ENCODE assay signal across 12 cellular contexts in genomic region chr19:46744005-46744691, GRCh38. TPM values are rescaled to one million over a fixed set of nuclear protein-coding genes. Genes with fewer than 3 reads are reported as not detected.
A peak's percentile ranks its signal among the peaks of the same experiment; 100 is the strongest.
DNase-seq lines count a peak whose midpoint lies in the region; ATAC-seq and TF ChIP-seq lines count a peak whose summit lies in the region.
"Had no signal": no experiment of that assay in that cellular context is flagged by ENCODE, and none has a peak within 500 bp of the region (broad histone marks: within the 10 kb centered on the region; RNA-seq: fewer than 3 reads in every experiment).

No MANE protein-coding gene starts in this region.

- H3K4me3 Mint-ChIP-seq in H9, result peak overlapping the region; percentile 97 to 99
- H3K4me3 Mint-ChIP-seq in activated T-helper 2 cell treated with anti-CD3 and anti-CD28 coated beads, Interferon-gamma antibody, Interleukin-2, Interleukin-4, amounts not matched to agents 10 μg/mL and 5 μg/mL and 100 μg/mL, durations not matched to agents 14 hours and 24 hours and 36 hours (ENCODE audit: low read depth), result peak overlapping the region; percentile 95

- H3K9ac ChIP-seq in H9 (ENCODE audit: extremely low read depth, insufficient read length, low read length), result peak overlapping the region; percentile 41
- H3K9ac ChIP-seq: parathyroid adenoma had no signal

- no peak overlapping the region for H3K23ac ChIP-seq in H9 (ENCODE audit: insufficient read length, low read depth, low read length)

- peaks cover 5 to 50% (median 34%) of the 10 kb centered on the region in 3 experiments; a peak in 6 of 7 replicates for H3K36me3 Mint-ChIP-seq in H9 (ENCODE audit: insufficient read depth in 1 of 3, low read depth in 3 of 3)
- peaks cover 43% of the 10 kb centered on the region for H3K36me3 Mint-ChIP-seq in activated T-helper 2 cell treated with anti-CD3 and anti-CD28 coated beads, Interferon-gamma antibody, Interleukin-2, Interleukin-4, amounts not matched to agents 10 μg/mL and 5 μg/mL and 100 μg/mL, durations not matched to agents 14 hours and 24 hours and 36 hours (ENCODE audit: low read depth)

- in situ Hi-C loops in G401 (cut with HindIII; ENCODE audit: low sequenced_read_pairs), result no loop called here
- in situ Hi-C loops in ACHN (cut with HindIII; ENCODE audit: low pct_ligation_motif_present, low pct_unique_long_range_greater_than_20kb, low sequenced_read_pairs), result no loop called here

- no peak for ATAC-seq in lower lobe of right lung

- H2BK120ac ChIP-seq in H9 (ENCODE audit: low read depth, low read length, poor library complexity, severe bottlenecking), result no peak overlapping the region

- no peak overlapping the region for H2AFZ ChIP-seq in H9 (ENCODE audit: low read length)
- H2AFZ ChIP-seq: parathyroid adenoma had no signal

- CTCF ChIA-PET in A673 (lab: Charles Lee), result no interaction called here

- H3K79me2 ChIP-seq in H9 (ENCODE audit: insufficient read depth, low read length), result peaks cover 50% of the 10 kb centered on the region

- POLR2A ChIA-PET in A673 (lab: Charles Lee; ENCODE audit: low non-redundant PET), result no interaction called here

- H2BK20ac ChIP-seq in H9 (ENCODE audit: low read depth, low read length, poor library complexity, severe bottlenecking), result no peak overlapping the region

- H3K4me1 ChIP-seq in A673 (ENCODE audit: insufficient read depth, low read length, poor library complexity, severe bottlenecking) (no peaks in the 10 kb centered on the region), H9 (ENCODE audit: insufficient read depth, low read length) (peaks cover 3% of the 10 kb centered on the region; the same call in 1 of the 2 replicates), lower lobe of right lung (peaks cover 55% of the 10 kb centered on the region)
- H3K4me1 ChIP-seq: parathyroid adenoma had no signal

- no peak overlapping the region for H4K5ac ChIP-seq in H9 (ENCODE audit: insufficient read length, low read depth, low read length)

- H3K9me3 ChIP-seq in A673 (ENCODE audit: low read depth, low read length, poor library complexity, severe bottlenecking) (no peaks in the 10 kb centered on the region), H9 (ENCODE audit: control insufficient read depth, low read depth, low read length) (no peaks in the 10 kb centered on the region), lower lobe of right lung (no peaks in the 10 kb centered on the region)
- H3K9me3 ChIP-seq: heart right ventricle had no signal

- H3K18ac ChIP-seq in H9 (ENCODE audit: insufficient read length, low read depth, low read length), result no peak overlapping the region

- no peak overlapping the region for H3K56ac ChIP-seq in H9 (ENCODE audit: insufficient read length, low read depth, low read length)

- intact Hi-C loops in A673 (cut with micrococcal nuclease; ENCODE audit: unreplicated experiment) (no loop called here), lower lobe of right lung (cut with DNase I) (no loop called here)
- intact Hi-C loops in activated T-helper 2 cell treated with anti-CD3 and anti-CD28 coated beads, Interferon-gamma antibody, Interleukin-2, Interleukin-4, amounts not matched to agents 10 μg/mL and 5 μg/mL and 100 μg/mL, durations not matched to agents 14 hours and 24 hours and 36 hours (cut with micrococcal nuclease), result no loop called here

- no peak overlapping the region for H2BK5ac ChIP-seq in H9 (ENCODE audit: insufficient read length, low read length)

- H4K8ac ChIP-seq in H9 (replicated peaks; ENCODE audit: insufficient read length, low read depth, low read length), result no peak overlapping the region

- no peak overlapping the region for H3K4ac ChIP-seq in H9 (ENCODE audit: low read depth, low read length)

- peak overlapping the region; percentile 62 for H3K4me2 ChIP-seq in H9 (ENCODE audit: insufficient read depth, insufficient read length, low read length)

- no peak overlapping the region for H4K91ac ChIP-seq in H9 (ENCODE audit: insufficient read length, low read depth, low read length)

- H3K4me1 Mint-ChIP-seq in H9, result peaks cover 45 to 56% of the 10 kb centered on the region in 2 experiments
- peaks cover 40% of the 10 kb centered on the region for H3K4me1 Mint-ChIP-seq in activated T-helper 2 cell treated with anti-CD3 and anti-CD28 coated beads, Interferon-gamma antibody, Interleukin-2, Interleukin-4, amounts not matched to agents 10 μg/mL and 5 μg/mL and 100 μg/mL, durations not matched to agents 14 hours and 24 hours and 36 hours (ENCODE audit: low read depth)

- H3K9me3 Mint-ChIP-seq in H9, result no peaks in the 10 kb centered on the region
- H3K9me3 Mint-ChIP-seq in activated T-helper 2 cell treated with anti-CD3 and anti-CD28 coated beads, Interferon-gamma antibody, Interleukin-2, Interleukin-4, amounts not matched to agents 10 μg/mL and 5 μg/mL and 100 μg/mL, durations not matched to agents 14 hours and 24 hours and 36 hours, result no peaks in the 10 kb centered on the region

- H2BK12ac ChIP-seq in H9 (ENCODE audit: insufficient read length, low read depth, low read length), result no peak overlapping the region

- no peak overlapping the region for H2BK15ac ChIP-seq in H9 (ENCODE audit: low read depth, low read length)

- TF ChIP-seq CTCF in A673 (conservative IDR thresholded peaks at IDR 0.05; ENCODE audit: low read depth, low read length) (no peak), H9 (conservative IDR thresholded peaks at IDR 0.05) (no peak), lower lobe of right lung (IDR thresholded peaks at IDR 0.05) (no peak)

- H3T11ph ChIP-seq in H9 (ENCODE audit: low read length), result no peak overlapping the region

- peaks cover 17% of the 10 kb centered on the region for H3K36me3 ChIP-seq in A673 (ENCODE audit: insufficient read depth, low read length, poor library complexity, severe bottlenecking)
- peaks cover 17% of the 10 kb centered on the region for H3K36me3 ChIP-seq in lower lobe of right lung

- no peak overlapping the region for H3K14ac ChIP-seq in H9 (ENCODE audit: insufficient read depth, low read length)

- H3K79me1 ChIP-seq in H9 (ENCODE audit: insufficient read depth, low read depth, low read length, poor library complexity, severe bottlenecking), result peaks cover 3% of the 10 kb centered on the region

- H3K4me3 ChIP-seq in A673 (ENCODE audit: low read depth, low read length, poor library complexity, severe bottlenecking) (peak overlapping the region; percentile 100), lower lobe of right lung (peak overlapping the region; percentile 96)

- H3K27ac ChIP-seq in A673 (ENCODE audit: low read depth, low read length, poor library complexity, severe bottlenecking), result no peak overlapping the region
- no peak overlapping the region for H3K27ac ChIP-seq in H9 (ENCODE audit: insufficient read length, low read depth, low read length)
- H3K27ac ChIP-seq in lower lobe of right lung, result no peak overlapping the region
- H3K27ac ChIP-seq: parathyroid adenoma had no signal

- no peak for DNase-seq in A673 (ENCODE audit: low spot score)
- no peak for DNase-seq in H9
- no peak for DNase-seq in activated T-helper 2 cell treated with anti-CD3 and anti-CD28 coated beads, Interferon-gamma antibody, Interleukin-2, Interleukin-4, amounts not matched to agents 10 μg/mL and 5 μg/mL and 100 μg/mL, durations not matched to agents 14 hours and 24 hours and 36 hours (ENCODE audit: low spot score)
- DNase-seq in lower lobe of right lung, result no peak
- no peak for DNase-seq in G401 (ENCODE audit: low spot score)
- no peak for DNase-seq in D341Med (ENCODE audit: low spot score)
- DNase-seq in ACHN, result no peak
- no peak for DNase-seq in SW480 (ENCODE audit: low spot score)
- DNase-seq: amniotic stem cell, heart right ventricle, T1000 had no signal

- no peaks in the 10 kb centered on the region; the same call in 1 of the 2 replicates for H3K27me3 Mint-ChIP-seq in H9 (ENCODE audit: low read depth)
- H3K27me3 Mint-ChIP-seq in activated T-helper 2 cell treated with anti-CD3 and anti-CD28 coated beads, Interferon-gamma antibody, Interleukin-2, Interleukin-4, amounts not matched to agents 10 μg/mL and 5 μg/mL and 100 μg/mL, durations not matched to agents 14 hours and 24 hours and 36 hours (ENCODE audit: low read depth), result no peaks in the 10 kb centered on the region

- H3K23me2 ChIP-seq in H9 (ENCODE audit: insufficient read length, low read depth, low read length, poor library complexity, severe bottlenecking), result peaks cover 12% of the 10 kb centered on the region

- peak overlapping the region in 1 of 3 experiments; percentile 18; a peak in 2 of 7 replicates for H3K27ac Mint-ChIP-seq in H9
- peak overlapping the region; percentile 77 for H3K27ac Mint-ChIP-seq in activated T-helper 2 cell treated with anti-CD3 and anti-CD28 coated beads, Interferon-gamma antibody, Interleukin-2, Interleukin-4, amounts not matched to agents 10 μg/mL and 5 μg/mL and 100 μg/mL, durations not matched to agents 14 hours and 24 hours and 36 hours

- no peaks in the 10 kb centered on the region for H3K27me3 ChIP-seq in A673 (replicated peaks; ENCODE audit: insufficient read depth, low read depth, low read length, poor library complexity)
- no peaks in the 10 kb centered on the region for H3K27me3 ChIP-seq in H9 (ENCODE audit: insufficient read depth, low read length)
- H3K27me3 ChIP-seq in lower lobe of right lung (ENCODE audit: low read depth), result no peaks in the 10 kb centered on the region
- H3K27me3 ChIP-seq: heart right ventricle had no signal

- WGBS in H9 (ENCODE audit: extremely low coverage, insufficient read length, low lambda C conversion rate), result no CpG with 5 or more reads among the region's 12 CpGs

- H4K20me1 ChIP-seq in H9 (ENCODE audit: control insufficient read depth, insufficient read depth, insufficient read length), result no peaks in the 10 kb centered on the region

- TSS peak; percentile 22 for BruUV-seq in A673 (replicated peaks; lab: Mats Ljungman, UMichigan)

- H2AK5ac ChIP-seq in H9 (ENCODE audit: insufficient read length, low read length), result no peak overlapping the region

RNA-seq across cellular contexts. Expression of gene FKRP, which starts 1.7 kb away (rescaled TPM):
- total RNA-seq in A673 (2021), result 23.6 and 26.1 TPM in 2 replicates
- 39.1 and 42.2 TPM in 2 replicates for total RNA-seq in H9 (2021)
- total RNA-seq in activated T-helper 2 cell treated with anti-CD3 and anti-CD28 coated beads, Interferon-gamma antibody, Interleukin-2, Interleukin-4, amounts not matched to agents 10 μg/mL and 5 μg/mL and 100 μg/mL, durations not matched to agents 14 hours and 24 hours and 36 hours, result 23.1 and 23.8 TPM in 2 replicates
- total RNA-seq in lower lobe of right lung, result 13.2 TPM
- 19.3 and 42.4 TPM in 2 replicates for total RNA-seq in G401 (2014; rRNA removed; shearing (Covaris generic))

RNA-seq across cellular contexts. Expression of gene STRN4, which starts 2.1 kb away (rescaled TPM):
- total RNA-seq in A673 (2021) (134 and 157 TPM in 2 replicates), H9 (2021) (143 and 148 TPM in 2 replicates), lower lobe of right lung (69.1 TPM)
- total RNA-seq in activated T-helper 2 cell treated with anti-CD3 and anti-CD28 coated beads, Interferon-gamma antibody, Interleukin-2, Interleukin-4, amounts not matched to agents 10 μg/mL and 5 μg/mL and 100 μg/mL, durations not matched to agents 14 hours and 24 hours and 36 hours, result 96.2 and 97.7 TPM in 2 replicates
- total RNA-seq in G401 (2014; rRNA removed; shearing (Covaris generic)), result 118 and 134 TPM in 2 replicates

RNA-seq across cellular contexts. Expression of gene PRKD2, which starts 27.2 kb away (rescaled TPM):
- 45.1 and 60.3 TPM in 2 replicates for total RNA-seq in A673 (2021)
- 60.7 and 60.8 TPM in 2 replicates for total RNA-seq in H9 (2021)
- 77.9 and 79.8 TPM in 2 replicates for total RNA-seq in activated T-helper 2 cell treated with anti-CD3 and anti-CD28 coated beads, Interferon-gamma antibody, Interleukin-2, Interleukin-4, amounts not matched to agents 10 μg/mL and 5 μg/mL and 100 μg/mL, durations not matched to agents 14 hours and 24 hours and 36 hours
- total RNA-seq in lower lobe of right lung, result 45.0 TPM
- total RNA-seq in G401 (2014; rRNA removed; shearing (Covaris generic)), result 14.6 and 19.9 TPM in 2 replicates

RNA-seq across cellular contexts. Expression of gene SLC1A5, which starts 44.2 kb away (rescaled TPM):
- total RNA-seq in A673 (2021) (283 and 295 TPM in 2 replicates), H9 (2021) (258 and 269 TPM in 2 replicates), lower lobe of right lung (120 TPM)
- 203 and 208 TPM in 2 replicates for total RNA-seq in activated T-helper 2 cell treated with anti-CD3 and anti-CD28 coated beads, Interferon-gamma antibody, Interleukin-2, Interleukin-4, amounts not matched to agents 10 μg/mL and 5 μg/mL and 100 μg/mL, durations not matched to agents 14 hours and 24 hours and 36 hours
- 153 and 159 TPM in 2 replicates for total RNA-seq in G401 (2014; rRNA removed; shearing (Covaris generic))
